11 cellular contexts compared by ENCODE assay signal in the genomic region with DNA sequence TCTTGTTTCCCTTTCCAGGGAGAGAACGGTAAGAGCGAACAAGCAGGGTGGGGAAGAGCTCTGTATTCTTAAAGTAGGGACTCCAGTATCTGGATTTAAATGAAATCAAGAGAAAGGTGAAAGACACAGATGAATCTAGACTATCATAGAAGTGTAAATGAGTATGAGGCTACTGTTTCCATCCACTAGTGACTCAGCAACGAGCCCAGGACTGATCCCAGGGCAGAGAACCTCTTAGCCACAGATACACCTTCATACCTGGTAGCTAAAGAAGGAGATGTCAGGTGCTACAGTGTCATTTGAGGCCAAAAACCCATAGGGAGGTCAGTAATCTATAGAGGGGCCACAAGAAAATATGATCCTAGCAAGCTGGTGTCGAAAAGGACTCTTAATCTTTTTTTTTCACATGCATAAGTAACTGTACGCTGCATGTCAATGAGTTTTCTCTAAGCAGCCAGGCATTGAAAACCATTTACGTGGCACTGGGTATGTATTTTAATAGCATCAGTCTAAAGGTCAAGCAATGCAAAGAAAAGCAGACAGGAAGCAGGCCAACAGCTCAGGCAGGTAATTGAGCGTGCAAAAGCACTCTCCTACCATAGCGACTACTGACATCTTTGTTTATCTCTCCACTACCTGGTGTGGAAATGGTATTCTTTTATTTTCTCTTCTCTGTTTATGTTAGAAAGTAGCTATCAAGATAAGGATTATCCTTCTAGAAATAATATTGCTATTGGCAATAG.
DNase-seq lines count a peak whose midpoint lies in the region; ATAC-seq and TF ChIP-seq lines count a peak whose summit lies in the region.
"Had no signal": no experiment of that assay in that cellular context is flagged by ENCODE, and none has a peak within 500 bp of the region (broad histone marks: within the 10 kb centered on the region; RNA-seq: fewer than 3 reads in every experiment).

No MANE protein-coding gene starts in this region.

- H3K36me3 ChIP-seq in OCI-LY7 (ENCODE audit: insufficient read depth, low read length) = no peaks in the 10 kb centered on the region

- peak overlapping the region; percentile 20 for H3K4me3 ChIP-seq in OCI-LY7 (ENCODE audit: low read depth, low read length, poor library complexity, severe bottlenecking)

- H3K9me3 ChIP-seq in OCI-LY7 (ENCODE audit: low read length) = no peaks in the 10 kb centered on the region

- BruUV-seq in OCI-LY7 (replicated peaks; lab: Mats Ljungman, UMichigan) = no TSS peak

- POLR2A ChIA-PET in OCI-LY7 (lab: Charles Lee) = interaction anchor here (0.6 to 1.8 kb wide), 6 partner anchors 9 to 379 kb away, joined by 3 to 7 read pairs (median 4); no protein-coding TSS in a partner anchor

- ATAC-seq in GM18499 (IDR thresholded peaks at IDR 0.05; ENCODE audit: insufficient read depth, unreplicated experiment) = peak; percentile 91
- peak; percentile 54 for ATAC-seq in GM21390 (IDR thresholded peaks at IDR 0.05; ENCODE audit: unreplicated experiment)
- peak; percentile 83 for ATAC-seq in HG03108 (IDR thresholded peaks at IDR 0.05; ENCODE audit: unreplicated experiment)
- no peak for ATAC-seq in HG03521 (IDR thresholded peaks at IDR 0.05; ENCODE audit: unreplicated experiment)
- ATAC-seq: left ventricle myocardium superior had no signal

- peaks cover 46% of the 10 kb centered on the region for H3K4me1 ChIP-seq in OCI-LY7 (ENCODE audit: insufficient read depth, low read length, poor library complexity, severe bottlenecking)

- CTCF ChIA-PET in OCI-LY7 (lab: Charles Lee; ENCODE audit: unreplicated experiment) = no interaction called here

- peak overlapping the region; percentile 61 for H3K4me2 ChIP-seq in OCI-LY7 (ENCODE audit: low read length)

- peak overlapping the region; percentile 63 for H2AFZ ChIP-seq in OCI-LY7 (ENCODE audit: low read length)

- peak; percentile 64 for DNase-seq in OCI-LY7 (ENCODE audit: low spot score)
- DNase-seq in stimulated activated naive CD4-positive, alpha-beta T cell (lab: John Stamatoyannopoulos, UW) = no peak
- DNase-seq in retina = no peak
- no peak for DNase-seq in SHP77 (lab: John Stamatoyannopoulos, UW)
- DNase-seq: amygdala; left ventricle myocardium superior; NK-92 treated with Interleukin-12 subunit alpha and Interleukin-12 subunit beta, amount 100 ng/mL, for 24 hours had no signal

- no peak for TF ChIP-seq CTCF in OCI-LY7 (conservative IDR thresholded peaks at IDR 0.05; ENCODE audit: low read length)

- H3K79me2 ChIP-seq in OCI-LY7 (ENCODE audit: insufficient read depth, low read depth, low read length) = no peaks in the 10 kb centered on the region

- H4K20me1 ChIP-seq in OCI-LY7 (ENCODE audit: insufficient read depth, low read length) = no peaks in the 10 kb centered on the region

- no peaks in the 10 kb centered on the region for H3K9me2 ChIP-seq in OCI-LY7 (ENCODE audit: insufficient read depth, low read length)

- intact Hi-C loops in OCI-LY7 (cut with micrococcal nuclease; ENCODE audit: unreplicated experiment) = no loop called here

- H3K27ac ChIP-seq in OCI-LY7 (ENCODE audit: low read depth, low read length, poor library complexity, severe bottlenecking) = peak overlapping the region; percentile 36
